8 cellular contexts compared by ENCODE assay signal in the genomic region with DNA sequence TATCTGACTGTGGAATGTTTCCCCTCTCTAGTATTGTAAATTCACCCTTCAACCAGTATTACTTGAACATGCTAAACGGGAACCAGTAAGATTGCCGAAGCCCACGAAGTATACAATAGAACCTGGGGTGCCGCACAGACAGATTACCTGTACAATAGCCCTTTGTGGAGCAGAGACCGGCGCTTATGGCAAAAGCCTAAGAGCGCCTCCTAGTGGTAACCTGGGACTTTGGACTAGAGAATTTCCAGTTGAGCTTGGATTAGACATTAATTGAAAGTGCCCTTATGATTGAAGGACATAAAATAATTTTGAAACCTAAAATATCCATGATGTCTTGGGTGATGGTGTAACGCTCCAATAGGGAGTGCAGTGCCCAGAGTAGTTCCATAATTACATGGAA. TPM values are rescaled to one million over a fixed set of nuclear protein-coding genes. Genes with fewer than 3 reads are reported as not detected.
A peak's percentile ranks its signal among the peaks of the same experiment; 100 is the strongest.
DNase-seq lines count a peak whose midpoint lies in the region; ATAC-seq and TF ChIP-seq lines count a peak whose summit lies in the region.

No MANE protein-coding gene starts in this region.

- H3F3A ChIP-seq in PC-3 (ENCODE audit: low read length, unreplicated experiment) (no peaks in the 10 kb centered on the region), neural cell (ENCODE audit: insufficient read depth, low read length, poor library complexity, severe bottlenecking) (no peaks in the 10 kb centered on the region)

- H3K9ac ChIP-seq in PC-3 (ENCODE audit: low read length) (no peak overlapping the region), neural cell (ENCODE audit: low read length) (no peak overlapping the region)

- no peaks in the 10 kb centered on the region for H3K4me1 ChIP-seq in Caco-2
- no peaks in the 10 kb centered on the region for H3K4me1 ChIP-seq in PC-3 (ENCODE audit: insufficient read depth, low read length)

- ATAC-seq in PC-3 (peak; percentile 77), GM21447 (IDR thresholded peaks at IDR 0.05; ENCODE audit: unreplicated experiment) (no peak)

- H3K36me3 Mint-ChIP-seq in Caco-2 (ENCODE audit: insufficient read depth, unreplicated experiment) = no peaks in the 10 kb centered on the region

- no peak overlapping the region for H3K27ac ChIP-seq in PC-3 (ENCODE audit: low read length)
- H3K27ac ChIP-seq in neural cell (ENCODE audit: low read length) = peak overlapping the region; percentile 39

- no peaks in the 10 kb centered on the region for H3K79me2 ChIP-seq in PC-3 (ENCODE audit: low read length)
- H3K79me2 ChIP-seq in neural cell (replicated peaks; ENCODE audit: insufficient read depth, low read length) = no peaks in the 10 kb centered on the region

- no peak overlapping the region for H3K4me3 ChIP-seq in Caco-2 (ENCODE audit: low read depth, low read length)
- H3K4me3 ChIP-seq in Jurkat, Clone E6-1 (ENCODE audit: low read length) = no peak overlapping the region
- H3K4me3 ChIP-seq in PC-3 (ENCODE audit: low read length) = no peak overlapping the region
- no peak overlapping the region for H3K4me3 ChIP-seq in fibroblast of mammary gland (ENCODE audit: control insufficient read depth, low read depth, low read length)
- no peak overlapping the region for H3K4me3 ChIP-seq in neural cell (ENCODE audit: low read length)

- H3K27ac Mint-ChIP-seq in Caco-2 (ENCODE audit: unreplicated experiment) = no peak overlapping the region

- H3K9me3 ChIP-seq in Caco-2 = no peaks in the 10 kb centered on the region
- no peaks in the 10 kb centered on the region for H3K9me3 ChIP-seq in PC-3 (ENCODE audit: low read length)
- H3K9me3 ChIP-seq in neural cell (ENCODE audit: low read length) = no peaks in the 10 kb centered on the region

- no peaks in the 10 kb centered on the region for H3K36me3 ChIP-seq in Caco-2 (ENCODE audit: control insufficient read depth, insufficient read depth, low read length)
- no peaks in the 10 kb centered on the region for H3K36me3 ChIP-seq in PC-3 (ENCODE audit: low read depth, low read length)
- no peaks in the 10 kb centered on the region for H3K36me3 ChIP-seq in neural cell (ENCODE audit: insufficient read depth, low read length)

- CTCF ChIA-PET in Caco-2 (lab: Charles Lee) (interaction anchor here (0.6 to 1.6 kb wide), 4 partner anchors 72 to 328 kb away, joined by 3 to 9 read pairs (median 4); no protein-coding TSS in a partner anchor), PC-3 (lab: Charles Lee) (interaction anchor here (0.6 to 1.4 kb wide), 8 partner anchors 12 to 194 kb away, joined by 3 to 9 read pairs (median 4); no protein-coding TSS in a partner anchor)

- H4K20me1 ChIP-seq in PC-3 (ENCODE audit: low read length) = no peaks in the 10 kb centered on the region
- no peaks in the 10 kb centered on the region for H4K20me1 ChIP-seq in neural cell (ENCODE audit: insufficient read depth)

- TF ChIP-seq RAD21 in neural cell (conservative IDR thresholded peaks at IDR 0.05) = peak; percentile 82

- H3K27me3 ChIP-seq in Caco-2 (replicated peaks; ENCODE audit: control insufficient read depth, insufficient read depth, low read length) (no peaks in the 10 kb centered on the region), PC-3 (ENCODE audit: low read length) (no peaks in the 10 kb centered on the region), neural cell (ENCODE audit: insufficient read depth, low read depth, low read length) (no peaks in the 10 kb centered on the region)

- TF ChIP-seq CTCF in Caco-2 (IDR thresholded peaks at IDR 0.05; ENCODE audit: insufficient read depth in 1 of 2, low read depth in 1 of 2, low read length in 1 of 2, severe bottlenecking in 1 of 2, unreplicated experiment in 1 of 2) = peak; percentile 48 to 56
- peak; percentile 87 for TF ChIP-seq CTCF in PC-3 (conservative IDR thresholded peaks at IDR 0.05; ENCODE audit: low read depth, low read length)
- peak; percentile 79 for TF ChIP-seq CTCF in fibroblast of mammary gland (conservative IDR thresholded peaks at IDR 0.05; ENCODE audit: control insufficient read depth, insufficient read depth, low read depth, low read length)
- peak; percentile 77 for TF ChIP-seq CTCF in neural cell (IDR thresholded peaks at IDR 0.05; ENCODE audit: poor library complexity, severe bottlenecking)

- H2AFZ ChIP-seq in PC-3 (ENCODE audit: low read length) (peak overlapping the region; percentile 62), neural cell (ENCODE audit: low read depth, low read length) (no peak overlapping the region)

- no peak overlapping the region for H3K4me3 Mint-ChIP-seq in Caco-2 (ENCODE audit: unreplicated experiment)

- H3K4me2 ChIP-seq in PC-3 (ENCODE audit: low read length) = peak overlapping the region; percentile 68
- no peak overlapping the region for H3K4me2 ChIP-seq in neural cell (ENCODE audit: low read length)

- BruUV-seq in Caco-2 (replicated peaks; lab: Mats Ljungman, UMichigan) (no TSS peak), PC-3 (replicated peaks; lab: Mats Ljungman, UMichigan) (no TSS peak)

- POLR2A ChIA-PET in Caco-2 (lab: Charles Lee) = no interaction called here
- POLR2A ChIA-PET in PC-3 (lab: Charles Lee; ENCODE audit: unreplicated experiment) = interaction anchor here (0.6 kb wide), 1 partner anchor 152 kb away, joined by 11 read pairs; a partner anchor contains a TSS

- no peaks in the 10 kb centered on the region for H3K27me3 Mint-ChIP-seq in Caco-2 (ENCODE audit: insufficient read depth, unreplicated experiment)

- no peaks in the 10 kb centered on the region for H3K4me1 Mint-ChIP-seq in Caco-2 (ENCODE audit: low read depth, unreplicated experiment)

- no peak for TF ChIP-seq EP300 in neural cell (conservative IDR thresholded peaks at IDR 0.05; ENCODE audit: poor library complexity, severe bottlenecking)

- H3K9me2 ChIP-seq in PC-3 (replicated peaks; ENCODE audit: low read length) (no peaks in the 10 kb centered on the region), neural cell (ENCODE audit: insufficient read depth, low read length) (no peaks in the 10 kb centered on the region)

- intact Hi-C loops in Caco-2 (cut with micrococcal nuclease; ENCODE audit: unreplicated experiment) (loop anchor here (1.0 to 5.0 kb wide), 3 partner anchors 138 to 191 kb away; a partner anchor contains a TSS), PC-3 (cut with micrococcal nuclease) (loop anchor here (1.0 to 5.0 kb wide), 4 partner anchors 72 to 191 kb away; a partner anchor contains a TSS)

- DNase-seq in Caco-2 (peak; percentile 40 to 59), PC-3 (peak; percentile 85), fibroblast of mammary gland (ENCODE audit: low read depth) (peak; percentile 64), superior temporal gyrus (ENCODE audit: extremely low spot score) (peak; percentile 84)
- peak; percentile 64 for DNase-seq in Jurkat, Clone E6-1 (ENCODE audit: low read depth, low spot score)
- peak; percentile 60 for DNase-seq in activated T-cell treated with anti-CD3 and anti-CD28 coated beads, Interleukin-2, amount 50 U/mL, for 1 hour

- H3K9me3 Mint-ChIP-seq in Caco-2 (ENCODE audit: unreplicated experiment) = no peaks in the 10 kb centered on the region

TF ChIP-seq in neural cell, 6 proteins besides CTCF, POLR2A, EP300 and RAD21:
- no peak for TF ChIP-seq POLR2AphosphoS5 (IDR thresholded peaks at IDR 0.05)
- TF ChIP-seq EZH2 (IDR thresholded peaks at IDR 0.05; ENCODE audit: borderline replicate concordance, insufficient read depth, low read length, poor library complexity, severe bottlenecking) = no peak
- no peak for TF ChIP-seq MXI1 (conservative IDR thresholded peaks at IDR 0.05; ENCODE audit: poor library complexity, severe bottlenecking)
- no peak for TF ChIP-seq TAF1 (IDR thresholded peaks at IDR 0.05; ENCODE audit: low read depth)
- peak; percentile 83 for TF ChIP-seq SMC3 (conservative IDR thresholded peaks at IDR 0.05; ENCODE audit: poor library complexity)
- TF ChIP-seq, protein P1, sequence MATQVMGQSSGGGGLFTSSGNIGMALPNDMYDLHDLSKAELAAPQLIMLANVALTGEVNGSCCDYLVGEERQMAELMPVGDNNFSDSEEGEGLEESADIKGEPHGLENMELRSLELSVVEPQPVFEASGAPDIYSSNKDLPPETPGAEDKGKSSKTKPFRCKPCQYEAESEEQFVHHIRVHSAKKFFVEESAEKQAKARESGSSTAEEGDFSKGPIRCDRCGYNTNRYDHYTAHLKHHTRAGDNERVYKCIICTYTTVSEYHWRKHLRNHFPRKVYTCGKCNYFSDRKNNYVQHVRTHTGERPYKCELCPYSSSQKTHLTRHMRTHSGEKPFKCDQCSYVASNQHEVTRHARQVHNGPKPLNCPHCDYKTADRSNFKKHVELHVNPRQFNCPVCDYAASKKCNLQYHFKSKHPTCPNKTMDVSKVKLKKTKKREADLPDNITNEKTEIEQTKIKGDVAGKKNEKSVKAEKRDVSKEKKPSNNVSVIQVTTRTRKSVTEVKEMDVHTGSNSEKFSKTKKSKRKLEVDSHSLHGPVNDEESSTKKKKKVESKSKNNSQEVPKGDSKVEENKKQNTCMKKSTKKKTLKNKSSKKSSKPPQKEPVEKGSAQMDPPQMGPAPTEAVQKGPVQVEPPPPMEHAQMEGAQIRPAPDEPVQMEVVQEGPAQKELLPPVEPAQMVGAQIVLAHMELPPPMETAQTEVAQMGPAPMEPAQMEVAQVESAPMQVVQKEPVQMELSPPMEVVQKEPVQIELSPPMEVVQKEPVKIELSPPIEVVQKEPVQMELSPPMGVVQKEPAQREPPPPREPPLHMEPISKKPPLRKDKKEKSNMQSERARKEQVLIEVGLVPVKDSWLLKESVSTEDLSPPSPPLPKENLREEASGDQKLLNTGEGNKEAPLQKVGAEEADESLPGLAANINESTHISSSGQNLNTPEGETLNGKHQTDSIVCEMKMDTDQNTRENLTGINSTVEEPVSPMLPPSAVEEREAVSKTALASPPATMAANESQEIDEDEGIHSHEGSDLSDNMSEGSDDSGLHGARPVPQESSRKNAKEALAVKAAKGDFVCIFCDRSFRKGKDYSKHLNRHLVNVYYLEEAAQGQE (IDR thresholded peaks at IDR 0.05; ENCODE audit: borderline replicate concordance) = no peak

RNA-seq across cellular contexts. Expression of a gene that starts 14.1 kb away (rescaled TPM):
- not detected in 2 replicates for total RNA-seq in Caco-2 (2022)
- 0.50 TPM for polyA plus RNA-seq in Jurkat, Clone E6-1 (2012; ENCODE audit: insufficient read depth, insufficient read length)
- 0.07 and 0.12 TPM in 2 replicates for total RNA-seq in PC-3 (2014; rRNA removed)
- 3.5 and 3.8 TPM in 2 replicates for polyA plus RNA-seq in neural cell
- polyA minus RNA-seq in neural cell = 5.8 and 6.4 TPM in 2 replicates
